ENCODE assay signal across 8 cellular contexts in the genomic region with DNA sequence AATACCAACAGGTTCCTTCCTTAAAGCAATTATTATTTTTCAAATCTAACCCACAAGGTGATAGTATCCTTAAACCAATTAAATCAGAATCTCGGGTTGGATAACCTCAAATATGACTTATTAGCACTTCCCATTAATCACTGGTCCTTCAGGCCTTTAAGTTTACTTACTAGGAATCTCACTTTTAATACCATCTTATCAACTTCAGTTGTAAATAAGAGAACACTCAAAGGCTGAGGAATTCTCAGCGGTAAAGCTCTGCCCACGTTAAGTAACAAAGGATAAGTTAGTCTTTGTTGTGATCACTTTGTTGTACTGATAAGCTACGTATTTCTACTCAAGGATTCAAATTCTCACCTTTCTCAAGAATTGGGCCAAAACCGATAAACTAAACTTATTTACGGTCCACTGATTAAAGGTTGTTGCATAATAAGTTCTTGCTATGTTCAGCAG.
DNase-seq lines count a peak whose midpoint lies in the region; ATAC-seq, FAIRE-seq and TF ChIP-seq lines count a peak whose summit lies in the region.

No MANE protein-coding gene starts in this region.

- TF ChIP-seq CTCF in GM06990 (IDR thresholded peaks at IDR 0.05; ENCODE audit: insufficient read depth, low read length, poor library complexity, severe bottlenecking), result no peak
- no peak for TF ChIP-seq CTCF in PC-3 (conservative IDR thresholded peaks at IDR 0.05; ENCODE audit: low read depth, low read length)
- no peak for TF ChIP-seq CTCF in endothelial cell of umbilical vein (IDR thresholded peaks at IDR 0.05; ENCODE audit: extremely low read depth in 1 of 2, insufficient read depth in 1 of 2, low read depth in 1 of 2, low read length in 2 of 2)
- no peak for TF ChIP-seq CTCF in parathyroid adenoma (IDR thresholded peaks at IDR 0.05)

- TF ChIP-seq POLR2A in endothelial cell of umbilical vein (IDR thresholded peaks at IDR 0.05; ENCODE audit: low read depth, low read length), result no peak

- H3K27me3 ChIP-seq in GM06990 (replicated peaks; ENCODE audit: control insufficient read depth, insufficient read depth, low read length) (no peaks in the 10 kb centered on the region), PC-3 (ENCODE audit: low read length) (no peaks in the 10 kb centered on the region), endothelial cell of umbilical vein (ENCODE audit: control insufficient read depth in 2 of 2, insufficient read depth in 2 of 2, low read length in 2 of 2) (no peaks in the 10 kb centered on the region), parathyroid adenoma (ENCODE audit: control insufficient read depth, insufficient read depth, low read length) (no peaks in the 10 kb centered on the region)

- no peaks in the 10 kb centered on the region for H3F3A ChIP-seq in PC-3 (ENCODE audit: low read length, unreplicated experiment)

- H3K9me3 ChIP-seq in PC-3 (ENCODE audit: low read length) (no peaks in the 10 kb centered on the region), endothelial cell of umbilical vein (replicated peaks; ENCODE audit: control insufficient read depth, insufficient read depth, low read length) (no peaks in the 10 kb centered on the region), parathyroid adenoma (ENCODE audit: control insufficient read depth, low read length) (no peaks in the 10 kb centered on the region)

- H3K4me2 ChIP-seq in PC-3 (ENCODE audit: low read length) (peak overlapping the region; percentile 77), endothelial cell of umbilical vein (ENCODE audit: insufficient read depth, low read length) (peak overlapping the region; percentile 90), parathyroid adenoma (ENCODE audit: low read length) (no peak overlapping the region)

- H3K79me2 ChIP-seq in PC-3 (ENCODE audit: low read length), result peaks cover 7% of the 10 kb centered on the region
- H3K79me2 ChIP-seq in endothelial cell of umbilical vein (ENCODE audit: control insufficient read depth, insufficient read depth, low read length), result no peaks in the 10 kb centered on the region
- H3K79me2 ChIP-seq in parathyroid adenoma, result peaks cover 3% of the 10 kb centered on the region

- H4K20me1 ChIP-seq in PC-3 (ENCODE audit: low read length) (peaks cover 3% of the 10 kb centered on the region; the same call in 1 of the 2 replicates), endothelial cell of umbilical vein (replicated peaks; ENCODE audit: control insufficient read depth, extremely low read depth, insufficient read depth, low read length) (no peaks in the 10 kb centered on the region)

- H3K9me1 ChIP-seq in endothelial cell of umbilical vein (replicated peaks; ENCODE audit: control insufficient read depth, extremely low read depth, insufficient read depth, low read length), result no peaks in the 10 kb centered on the region

- ATAC-seq in PC-3 (no peak), HG03571 (IDR thresholded peaks at IDR 0.05; ENCODE audit: unreplicated experiment) (no peak)

- POLR2A ChIA-PET in PC-3 (lab: Charles Lee; ENCODE audit: unreplicated experiment), result no interaction called here
- POLR2A ChIA-PET in endothelial cell of umbilical vein (lab: Charles Lee), result interaction anchor here (1.0 to 1.8 kb wide), 5 partner anchors 16 to 63 kb away, joined by 3 to 13 read pairs (median 11); a partner anchor contains a TSS

- dilution Hi-C loops in endothelial cell of umbilical vein (cut with MboI; ENCODE audit: extremely low pct_ligation_motif_present, low sequenced_read_pairs), result no loop called here

- no peaks in the 10 kb centered on the region for H3K9me2 ChIP-seq in PC-3 (replicated peaks; ENCODE audit: low read length)

- H3K27ac ChIP-seq in PC-3 (ENCODE audit: low read length) (peak overlapping the region; percentile 47), endothelial cell of umbilical vein (ENCODE audit: insufficient read depth, low read depth, low read length) (peak overlapping the region; percentile 71), parathyroid adenoma (no peak overlapping the region)

- H2AFZ ChIP-seq in PC-3 (ENCODE audit: low read length) (no peak overlapping the region), endothelial cell of umbilical vein (ENCODE audit: low read depth, low read length) (no peak overlapping the region), parathyroid adenoma (no peak overlapping the region)

- CTCF ChIA-PET in PC-3 (lab: Charles Lee) (no interaction called here), endothelial cell of umbilical vein (lab: Charles Lee) (interaction anchor here (1.1 to 1.3 kb wide), 2 partner anchors 35 to 37 kb away, joined by 3 read pairs; a partner anchor contains a TSS)

- BruUV-seq in PC-3 (replicated peaks; lab: Mats Ljungman, UMichigan) (no TSS peak), endothelial cell of umbilical vein (replicated peaks; lab: Mats Ljungman, UMichigan) (no TSS peak)

- H3K4me3 ChIP-seq in GM06990 (replicated peaks; ENCODE audit: low read depth, low read length) (peak overlapping the region; percentile 73), PC-3 (ENCODE audit: low read length) (peak overlapping the region; percentile 67), endothelial cell of umbilical vein (replicated peaks in 1 of 3; ENCODE audit: insufficient read depth in 1 of 3, low read depth in 1 of 3, low read length in 3 of 3) (peak overlapping the region; percentile 18 to 73 (median 68)), parathyroid adenoma (ENCODE audit: low read depth, low read length) (peak overlapping the region; percentile 31)

- intact Hi-C loops in PC-3 (cut with micrococcal nuclease), result loop anchor here (10.0 kb wide), 2 partner anchors 255 to 1705 kb away; a partner anchor contains a TSS
- intact Hi-C loops in endothelial cell of umbilical vein (cut with micrococcal nuclease), result loop anchor here (10.0 kb wide), 1 partner anchor 1805 kb away; a partner anchor contains a TSS

- H3K9ac ChIP-seq in PC-3 (ENCODE audit: low read length) (peak overlapping the region; percentile 59), endothelial cell of umbilical vein (replicated peaks; ENCODE audit: extremely low read depth, insufficient read depth, low read length) (peak overlapping the region; percentile 89), parathyroid adenoma (no peak overlapping the region)

- DNase-seq in GM06990 (ENCODE audit: extremely low read depth, insufficient read length) (no peak), PC-3 (no peak), endothelial cell of umbilical vein (ENCODE audit: low read depth, low spot score) (peak; percentile 64), NCI-H128 (lab: John Stamatoyannopoulos, UW; ENCODE audit: unreplicated experiment) (no peak)
- no peak for DNase-seq in central memory CD4-positive, alpha-beta T cell
- no peak for DNase-seq in activated CD4-positive, alpha-beta T cell treated with anti-CD3 and anti-CD28 coated beads, Interleukin-2, amount 50 U/mL, for 1 hour

- no peak for FAIRE-seq in endothelial cell of umbilical vein (lab: Jason Lieb, UNC)

- H3K36me3 ChIP-seq in GM06990 (ENCODE audit: control insufficient read depth, insufficient read depth, low read length) (no peaks in the 10 kb centered on the region), PC-3 (ENCODE audit: low read depth, low read length) (no peaks in the 10 kb centered on the region), endothelial cell of umbilical vein (ENCODE audit: control insufficient read depth in 2 of 2, extremely low read depth in 1 of 2, insufficient read depth in 2 of 2, low read length in 2 of 2) (no peaks in the 10 kb centered on the region), parathyroid adenoma (ENCODE audit: control insufficient read depth, insufficient read depth, low read length) (no peaks in the 10 kb centered on the region)

- no peaks in the 10 kb centered on the region for H3K4me1 ChIP-seq in PC-3 (ENCODE audit: insufficient read depth, low read length)
- peaks cover 17% of the 10 kb centered on the region for H3K4me1 ChIP-seq in endothelial cell of umbilical vein (ENCODE audit: control insufficient read depth, extremely low read depth, insufficient read depth, low read length)
- no peaks in the 10 kb centered on the region for H3K4me1 ChIP-seq in parathyroid adenoma

TF ChIP-seq in endothelial cell of umbilical vein, 7 proteins besides CTCF, POLR2A, EP300 and RAD21:
- TF ChIP-seq GATA2 (IDR thresholded peaks at IDR 0.05; ENCODE audit: insufficient read depth, insufficient read length, low read depth, low read length) (peak; percentile 0), EZH2 (IDR thresholded peaks at IDR 0.05; ENCODE audit: borderline replicate concordance, low read depth, low read length, severe bottlenecking) (no peak)
